21 cellular contexts compared by ENCODE assay signal in genomic region chr10:131856441-131857094, GRCh38. TPM values are rescaled to one million over a fixed set of nuclear protein-coding genes. Genes with fewer than 3 reads are reported as not detected.
DNase-seq lines count a peak whose midpoint lies in the region; ATAC-seq and TF ChIP-seq lines count a peak whose summit lies in the region.
"Had no signal": no experiment of that assay in that cellular context is flagged by ENCODE, and none has a peak within 500 bp of the region (broad histone marks: within the 10 kb centered on the region; RNA-seq: fewer than 3 reads in every experiment).

No MANE protein-coding gene starts in this region.

- H3K9me3 ChIP-seq in BLaER1 (no peaks in the 10 kb centered on the region), left lung (no peaks in the 10 kb centered on the region)

- H3K36me3 Mint-ChIP-seq in GM23338 (ENCODE audit: low read depth) (no peaks in the 10 kb centered on the region), natural killer cell (no peaks in the 10 kb centered on the region)

- H3K4me3 ChIP-seq in BLaER1 (no peak overlapping the region), GM23338 (no peak overlapping the region), left lung (no peak overlapping the region)

- H3K9ac ChIP-seq in BLaER1: no peak overlapping the region

- no peaks in the 10 kb centered on the region for H3K9me2 ChIP-seq in GM23338 (ENCODE audit: insufficient read depth)

- intact Hi-C loops in left lung (cut with DNase I) (no loop called here), sciatic nerve (cut with DNase I) (no loop called here), natural killer cell (cut with micrococcal nuclease) (no loop called here)

- H3K4me1 Mint-ChIP-seq in GM23338: no peaks in the 10 kb centered on the region
- H3K4me1 Mint-ChIP-seq in natural killer cell: no peaks in the 10 kb centered on the region

- no peaks in the 10 kb centered on the region for H3F3A ChIP-seq in GM23338 (replicated peaks; ENCODE audit: low read depth)

- H3K27ac ChIP-seq in BLaER1 (no peak overlapping the region), GM23338 (ENCODE audit: low read depth) (no peak overlapping the region), left lung (no peak overlapping the region)

- H4K20me1 ChIP-seq in BLaER1 (no peaks in the 10 kb centered on the region), GM23338 (replicated peaks; ENCODE audit: insufficient read depth) (no peaks in the 10 kb centered on the region)

- H3K27ac Mint-ChIP-seq in GM23338 (peak overlapping the region; percentile 70; the same call in 1 of the 2 replicates), natural killer cell (no peak overlapping the region)
- H3K27ac Mint-ChIP-seq: CD4-positive, alpha-beta T cell had no signal

- no peaks in the 10 kb centered on the region for H3K36me3 ChIP-seq in BLaER1
- no peaks in the 10 kb centered on the region for H3K36me3 ChIP-seq in GM23338 (ENCODE audit: insufficient read depth)
- no peaks in the 10 kb centered on the region for H3K36me3 ChIP-seq in left lung

- peak overlapping the region; percentile 85 for H3K4me2 ChIP-seq in BLaER1
- H3K4me2 ChIP-seq in GM23338: no peak overlapping the region

- ATAC-seq in GM23338 (no peak), left lung (no peak), sciatic nerve (no peak), HG02870 (IDR thresholded peaks at IDR 0.05; ENCODE audit: unreplicated experiment) (no peak), GM18858 (IDR thresholded peaks at IDR 0.05; ENCODE audit: unreplicated experiment) (no peak), natural killer cell (no peak), GM18909 (IDR thresholded peaks at IDR 0.05; ENCODE audit: poor library complexity, unreplicated experiment) (no peak)
- ATAC-seq: HCT116 had no signal

- peaks cover 12% of the 10 kb centered on the region for H3K27me3 Mint-ChIP-seq in GM23338 (ENCODE audit: insufficient read depth, low read depth, poor library complexity)
- peaks cover 0 to 16% of the 10 kb centered on the region in 2 donors for H3K27me3 Mint-ChIP-seq in natural killer cell (ENCODE audit: low read depth in 2 of 2)

- H3K27me3 ChIP-seq in BLaER1: no peaks in the 10 kb centered on the region
- H3K27me3 ChIP-seq in GM23338 (ENCODE audit: insufficient read depth): no peaks in the 10 kb centered on the region
- H3K27me3 ChIP-seq in left lung: peaks cover 3 to 77% of the 10 kb centered on the region in 2 donors

- H3K9me3 Mint-ChIP-seq in GM23338: no peaks in the 10 kb centered on the region
- no peaks in the 10 kb centered on the region for H3K9me3 Mint-ChIP-seq in natural killer cell
- H3K9me3 Mint-ChIP-seq: CD4-positive, alpha-beta T cell had no signal

- TF ChIP-seq CTCF in GM23338 (conservative IDR thresholded peaks at IDR 0.05; ENCODE audit: low read depth in 2 of 2): no peak
- no peak for TF ChIP-seq CTCF in left lung (IDR thresholded peaks at IDR 0.05)
- no peak for TF ChIP-seq CTCF in natural killer cell (IDR thresholded peaks at IDR 0.05)

- H2AFZ ChIP-seq in GM23338: no peak overlapping the region

- H3K4me1 ChIP-seq in BLaER1 (peaks cover 35% of the 10 kb centered on the region), GM23338 (ENCODE audit: insufficient read depth) (no peaks in the 10 kb centered on the region), left lung (no peaks in the 10 kb centered on the region)

- DNase-seq in GM23338 (ENCODE audit: low spot score) (no peak), left lung (peak; percentile 18 to 48), sciatic nerve (ENCODE audit: low spot score) (peak; percentile 37), natural killer cell (no peak)
- DNase-seq: CD4-positive, alpha-beta T cell; DMS153; GDM1; KBM-7; MV-4-11; NCI-H1417; NCI-H187 treated with DMSO at 0.1 percent for 48 hours; NCI-H2227 treated with DMSO at 0.1 percent for 48 hours; NCI-H510A treated with DMSO at 0.1 percent for 48 hours; NCI-H82; OCI-M1; SHP77 had no signal

- H3K4me3 Mint-ChIP-seq in GM23338 (no peak overlapping the region), natural killer cell (no peak overlapping the region)
- H3K4me3 Mint-ChIP-seq: CD4-positive, alpha-beta T cell had no signal

- no peaks in the 10 kb centered on the region for H3K79me2 ChIP-seq in GM23338 (replicated peaks; ENCODE audit: insufficient read depth)

TF ChIP-seq in GM23338, 12 proteins besides CTCF, POLR2A, EP300 and RAD21 (continues in another document):
- TF ChIP-seq NANOG (IDR thresholded peaks at IDR 0.05; ENCODE audit: borderline replicate concordance) (no peak), ZNF114 (CRISPR knock-in tag; IDR thresholded peaks at IDR 0.05) (no peak), ZNF331 (CRISPR knock-in tag; IDR thresholded peaks at IDR 0.05; ENCODE audit: low read depth) (no peak), STAT1 (IDR thresholded peaks at IDR 0.05; ENCODE audit: unreplicated experiment) (no peak), ETS1 (IDR thresholded peaks at IDR 0.05) (no peak), POLR2AphosphoS5 (IDR thresholded peaks at IDR 0.05; ENCODE audit: low read depth) (no peak), EZH2 (IDR thresholded peaks at IDR 0.05; ENCODE audit: low read depth, unreplicated experiment) (no peak), REST (IDR thresholded peaks at IDR 0.05; ENCODE audit: unreplicated experiment) (no peak), CREB1 (CRISPR knock-in tag; IDR thresholded peaks at IDR 0.05; ENCODE audit: low read depth) (no peak)

RNA-seq across cellular contexts. Expression of gene PPP2R2D, which starts 44.2 kb away (rescaled TPM):
- 33.7 and 35.8 TPM in 2 replicates for total RNA-seq in GM23338 (2014; rRNA removed; shearing (Covaris generic))
- 28.8 and 30.5 TPM in 2 replicates for polyA plus RNA-seq in GM23338 (2016; fragmentation: Nextera tagmentation; extraction: Ambion mirVana)
- total RNA-seq in left lung (10 to 100 TPM; 22.7 to 24.3 TPM), sciatic nerve (30.1 TPM), natural killer cell (10 to 100 TPM; 28.6 to 39.8 (median 35.8) TPM)

Comparison
In these comparisons a context has a peak if more than half of its experiments do, and no peak if none do; other contexts are left out.
1. DNase-seq: peak in left lung (2 of 2) and sciatic nerve (single experiment); none in GM23338 (single experiment) and natural killer cell (single experiment).